In the genomic region with DNA sequence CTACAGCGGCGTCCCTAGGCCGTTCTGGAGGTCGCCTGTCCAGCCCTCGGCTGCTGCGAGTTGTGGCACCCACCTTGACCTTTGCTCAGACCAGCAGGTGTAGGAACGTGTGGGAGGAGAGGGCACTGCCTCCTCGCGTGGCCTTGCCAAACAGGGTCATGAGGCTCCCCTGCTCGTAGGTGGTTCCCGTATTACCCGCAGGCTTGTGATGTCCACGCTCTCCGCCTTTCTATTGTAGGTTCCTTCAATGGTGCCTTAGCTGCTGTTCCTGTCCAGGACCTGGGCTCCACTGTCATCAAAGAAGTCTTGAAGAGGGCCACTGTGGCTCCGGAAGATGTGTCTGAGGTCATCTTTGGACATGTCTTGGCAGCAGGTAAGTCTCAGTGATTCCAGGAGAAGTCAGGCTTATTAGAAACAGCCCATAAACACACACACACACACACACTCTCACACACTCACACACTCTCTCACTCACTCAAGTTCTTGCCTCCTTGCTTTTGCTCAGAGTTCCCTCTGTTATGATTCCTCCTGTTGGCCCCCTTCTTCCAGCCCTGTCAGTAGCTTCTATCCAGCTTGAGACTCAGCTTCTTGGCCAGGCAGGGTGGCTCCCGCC, we compare ENCODE assay signal across 8 cellular contexts. TPM values are rescaled to one million over a fixed set of nuclear protein-coding genes. Genes with fewer than 3 reads are reported as not detected.
DNase-seq lines count a peak whose midpoint lies in the region; ATAC-seq and TF ChIP-seq lines count a peak whose summit lies in the region.

No MANE protein-coding gene starts in this region.

- H3K4me1 ChIP-seq in cardiac muscle cell (ENCODE audit: low read depth) = peaks cover 16% of the 10 kb centered on the region
- H3K4me1 ChIP-seq in HUES6 (ENCODE audit: control insufficient read depth, insufficient read depth, low read length) = peaks cover 22% of the 10 kb centered on the region
- peaks cover 28% of the 10 kb centered on the region for H3K4me1 ChIP-seq in left ventricle myocardium inferior
- peaks cover 3% of the 10 kb centered on the region for H3K4me1 ChIP-seq in rectal smooth muscle tissue (ENCODE audit: control insufficient read depth, insufficient read depth, low read length)

- H3K27me3 ChIP-seq in cardiac muscle cell = no peaks in the 10 kb centered on the region
- H3K27me3 ChIP-seq in HUES6 (ENCODE audit: control insufficient read depth, insufficient read depth, low read length) = no peaks in the 10 kb centered on the region
- no peaks in the 10 kb centered on the region for H3K27me3 ChIP-seq in left ventricle myocardium inferior (ENCODE audit: low read depth)
- no peaks in the 10 kb centered on the region for H3K27me3 ChIP-seq in rectal smooth muscle tissue (ENCODE audit: control insufficient read depth, insufficient read depth, low read length)

- H3K4me3 ChIP-seq in cardiac muscle cell = peak overlapping the region; percentile 45
- H3K4me3 ChIP-seq in HUES6 (ENCODE audit: low read depth, low read length) = peak overlapping the region; percentile 82
- peak overlapping the region; percentile 87 for H3K4me3 ChIP-seq in left ventricle myocardium inferior
- H3K4me3 ChIP-seq in rectal smooth muscle tissue (ENCODE audit: low read length) = peak overlapping the region; percentile 98

- TF ChIP-seq CTCF in cardiac muscle cell (IDR thresholded peaks at IDR 0.05; ENCODE audit: low read depth, low read length) = no peak
- no peak for TF ChIP-seq CTCF in left ventricle myocardium inferior (IDR thresholded peaks at IDR 0.05; ENCODE audit: borderline replicate concordance)

- H3K9me3 ChIP-seq in cardiac muscle cell (ENCODE audit: low read depth) (no peaks in the 10 kb centered on the region), HUES6 (ENCODE audit: control insufficient read depth, insufficient read depth, low read depth, low read length) (no peaks in the 10 kb centered on the region), left ventricle myocardium inferior (replicated peaks) (no peaks in the 10 kb centered on the region)

- H3K9ac ChIP-seq in HUES6 (ENCODE audit: low read length) (peak overlapping the region; percentile 89), rectal smooth muscle tissue (ENCODE audit: low read length) (peak overlapping the region; percentile 20)

- no peak for ATAC-seq in Right ventricle myocardium superior (ENCODE audit: poor library complexity)
- ATAC-seq in HG03521 (IDR thresholded peaks at IDR 0.05; ENCODE audit: unreplicated experiment) = no peak

- H3K27ac ChIP-seq in cardiac muscle cell = peak overlapping the region; percentile 89
- peak overlapping the region; percentile 98; the same call in 1 of the 2 replicates for H3K27ac ChIP-seq in HUES6 (ENCODE audit: low read depth, low read length)
- H3K27ac ChIP-seq in left ventricle myocardium inferior (replicated peaks) = peak overlapping the region; percentile 99
- peak overlapping the region; percentile 99 for H3K27ac ChIP-seq in rectal smooth muscle tissue (ENCODE audit: low read depth, low read length)

- intact Hi-C loops in Right ventricle myocardium superior (cut with DNase I) = loop anchor here (5.0 kb wide), 1 partner anchor 70 kb away; a partner anchor contains a TSS
- intact Hi-C loops in left ventricle myocardium inferior (cut with micrococcal nuclease) = no loop called here

- DNase-seq in cardiac muscle cell (ENCODE audit: low read depth in 1 of 2, low spot score in 1 of 2) = no peak
- no peak for DNase-seq in Right ventricle myocardium superior
- DNase-seq in activated T-helper 9 cell treated with anti-CD3 and anti-CD28 coated beads, Interleukin-2, amount 50 U/mL, for 16 hours (ENCODE audit: low read depth) = peak; percentile 5
- peak; percentile 22 for DNase-seq in left ventricle myocardium inferior
- no peak for DNase-seq in NCI-H1694 treated with DMSO at 0.1 percent for 48 hours (lab: John Stamatoyannopoulos, UW)

- H3K36me3 ChIP-seq in cardiac muscle cell (peaks cover 32% of the 10 kb centered on the region), HUES6 (ENCODE audit: control insufficient read depth, insufficient read depth, low read length) (peaks cover 57% of the 10 kb centered on the region), left ventricle myocardium inferior (peaks cover 34% of the 10 kb centered on the region), rectal smooth muscle tissue (ENCODE audit: control insufficient read depth, insufficient read depth, low read length) (peaks cover 8% of the 10 kb centered on the region)

RNA-seq across cellular contexts. Expression of a gene that starts 0.9 kb away (rescaled TPM):
- total RNA-seq in cardiac muscle cell (14.2 and 59.1 TPM in 2 replicates), Right ventricle myocardium superior (4.1 TPM), left ventricle myocardium inferior (5.2 TPM)
- 45.7 and 179 TPM in 2 replicates for polyA plus RNA-seq in cardiac muscle cell

RNA-seq across cellular contexts. Expression of a gene that starts 26.6 kb away (rescaled TPM):
- total RNA-seq in cardiac muscle cell = 130 and 139 TPM in 2 replicates
- 164 and 173 TPM in 2 replicates for polyA plus RNA-seq in cardiac muscle cell
- 159 TPM for total RNA-seq in Right ventricle myocardium superior
- 136 TPM for total RNA-seq in left ventricle myocardium inferior

RNA-seq across cellular contexts. Expression of a gene that starts 27.5 kb away (rescaled TPM):
- total RNA-seq in cardiac muscle cell = 50.5 and 83.0 TPM in 2 replicates
- 73.1 and 75.6 TPM in 2 replicates for polyA plus RNA-seq in cardiac muscle cell
- 64.1 TPM for total RNA-seq in Right ventricle myocardium superior
- total RNA-seq in left ventricle myocardium inferior = 60.2 TPM

RNA-seq across cellular contexts. Expression of a gene that starts 35.5 kb away (rescaled TPM):
- 56.9 and 64.2 TPM in 2 replicates for total RNA-seq in cardiac muscle cell
- polyA plus RNA-seq in cardiac muscle cell = 68.0 and 70.9 TPM in 2 replicates
- total RNA-seq in Right ventricle myocardium superior = 40.1 TPM
- 47.5 TPM for total RNA-seq in left ventricle myocardium inferior

RNA-seq across cellular contexts. Expression of a gene that starts 37.3 kb away (rescaled TPM):
- total RNA-seq in cardiac muscle cell = 0.09 TPM in 1 of 2 replicates, not detected in the other
- 0.09 and 0.31 TPM in 2 replicates for polyA plus RNA-seq in cardiac muscle cell
- not detected for total RNA-seq in Right ventricle myocardium superior
- total RNA-seq in left ventricle myocardium inferior = 0.33 TPM

Comparison
In these comparisons a context has a peak if more than half of its experiments do, and no peak if none do; other contexts are left out.
1. DNase-seq: peak in activated T-helper 9 cell treated with anti-CD3 and anti-CD28 coated beads, Interleukin-2, amount 50 U/mL, for 16 hours (single experiment) and left ventricle myocardium inferior (single experiment); none in cardiac muscle cell (0 of 2), Right ventricle myocardium superior (single experiment) and NCI-H1694 treated with DMSO at 0.1 percent for 48 hours (single experiment).
2. H3K4me3 ChIP-seq: peak in every context shown above with its lines; median percentile 98 in rectal smooth muscle tissue; 87 in left ventricle myocardium inferior; 82 in HUES6; 45 in cardiac muscle cell.
3. Peak in every context shown above with its lines, with median percentiles within 50 percentile points of each other: H3K27ac ChIP-seq.